14 cellular contexts compared by ENCODE assay signal in the genomic region with DNA sequence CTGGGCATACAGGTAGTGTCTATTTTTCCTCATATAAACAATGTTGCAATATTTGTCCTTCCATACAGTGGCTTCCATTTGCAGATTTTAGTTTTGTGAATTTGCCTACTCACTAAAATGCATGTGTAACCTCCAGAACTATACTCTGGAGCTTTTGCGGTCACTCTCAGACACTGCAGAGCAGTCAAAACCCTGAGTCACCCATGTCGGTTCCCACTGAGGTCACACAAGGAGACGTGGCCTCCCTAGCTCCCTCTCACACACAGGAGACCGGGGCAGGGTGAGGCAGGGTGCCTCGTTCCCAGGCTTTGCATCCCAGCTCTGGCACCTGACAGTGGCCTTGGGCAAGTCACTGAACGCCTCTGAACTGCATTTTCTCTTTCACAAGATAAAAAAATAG. TPM values are rescaled to one million over a fixed set of nuclear protein-coding genes. Genes with fewer than 3 reads are reported as not detected.
DNase-seq lines count a peak whose midpoint lies in the region; ATAC-seq, FAIRE-seq and TF ChIP-seq lines count a peak whose summit lies in the region.
"Had no signal": no experiment of that assay in that cellular context is flagged by ENCODE, and none has a peak within 500 bp of the region (broad histone marks: within the 10 kb centered on the region; RNA-seq: fewer than 3 reads in every experiment).

No MANE protein-coding gene starts in this region.

- CTCF ChIA-PET in A549 (lab: Yijun Ruan, JAX) = no interaction called here

- TF ChIP-seq POLR2A in A549 (IDR thresholded peaks at IDR 0.05; ENCODE audit: low read length) (no peak), tibial nerve (IDR thresholded peaks at IDR 0.05) (no peak)

- no peak for TF ChIP-seq RAD21 in A549 (conservative IDR thresholded peaks at IDR 0.05 in 1 of 2, IDR thresholded peaks at IDR 0.05 in 1 of 2)

- peaks cover 35% of the 10 kb centered on the region; the same call in 2 of the 3 replicates for H3K9me3 ChIP-seq in A549
- H3K9me3 ChIP-seq in RWPE2 (ENCODE audit: severe bottlenecking) = no peaks in the 10 kb centered on the region
- H3K9me3 ChIP-seq in tibial nerve = peaks cover 0 to 4% (median 0%) of the 10 kb centered on the region in 4 donors

- H3K4me2 ChIP-seq in A549 = peak overlapping the region; percentile 65

- TF ChIP-seq EP300 in A549 (IDR thresholded peaks at IDR 0.05) = no peak
- TF ChIP-seq EP300 in tibial nerve (IDR thresholded peaks at IDR 0.05) = no peak

- H3K27me3 ChIP-seq in RWPE2 (ENCODE audit: insufficient read depth, poor library complexity, severe bottlenecking) (no peaks in the 10 kb centered on the region), kidney epithelial cell (ENCODE audit: control insufficient read depth, insufficient read depth, low read length) (no peaks in the 10 kb centered on the region), tibial nerve (no peaks in the 10 kb centered on the region)

- ATAC-seq in A549 (peak; percentile 82 to 85), RWPE2 (ENCODE audit: low read depth) (peak; percentile 61), GM21576 (IDR thresholded peaks at IDR 0.05; ENCODE audit: unreplicated experiment) (no peak)

- no peak for TF ChIP-seq CTCF in A549 (IDR thresholded peaks at IDR 0.05)
- TF ChIP-seq CTCF in RWPE2 (IDR thresholded peaks at IDR 0.05; ENCODE audit: poor library complexity, severe bottlenecking) = no peak
- no peak for TF ChIP-seq CTCF in kidney epithelial cell (IDR thresholded peaks at IDR 0.05; ENCODE audit: insufficient read depth, low read length, poor library complexity, severe bottlenecking)
- TF ChIP-seq CTCF in tibial nerve (IDR thresholded peaks at IDR 0.05) = no peak

- H3K4me3 ChIP-seq in A549 (no peak overlapping the region), RWPE2 (ENCODE audit: severe bottlenecking) (no peak overlapping the region), kidney epithelial cell (ENCODE audit: low read depth, low read length) (no peak overlapping the region), tibial nerve (no peak overlapping the region)

- H3K27ac ChIP-seq in A549 (peak overlapping the region; percentile 63 to 82), RWPE2 (ENCODE audit: poor library complexity, severe bottlenecking) (peak overlapping the region; percentile 75), tibial nerve (no peak overlapping the region)

- POLR2A ChIA-PET in A549 (lab: Yijun Ruan, JAX) = interaction anchor here (0.5 kb wide), 1 partner anchor 133 kb away, joined by 3 read pairs; no protein-coding TSS in a partner anchor

- WGBS in A549 (ENCODE audit: missing lambda C conversion rate) = 10% methylated on average over 6 of the region's 6 CpGs
- 75% methylated on average over 6 of the region's 6 CpGs for WGBS in tibial nerve, 2 donors

- DNase-seq in A549 (ENCODE audit: low read depth in 1 of 2, low spot score in 1 of 2) (peak; percentile 50 to 65), H4 (ENCODE audit: low spot score) (peak; percentile 98), RWPE2 (ENCODE audit: low spot score) (peak; percentile 69), kidney epithelial cell (ENCODE audit: low read depth) (peak; percentile 63), tibial nerve (ENCODE audit: low spot score in 2 of 2) (no peak), occipital lobe (lab: John Stamatoyannopoulos, UW) (no peak)
- no peak for DNase-seq in activated CD4-positive, alpha-beta T cell treated with anti-CD3 and anti-CD28 coated beads, Interleukin-2, amount 50 U/mL, for 48 hours
- DNase-seq: anterior cingulate cortex, foreskin melanocyte, immature natural killer cell, NCI-H1694, NCI-H526 treated with DMSO at 0.1 percent for 48 hours, SHP77 had no signal

- FAIRE-seq in A549 (lab: Jason Lieb, UNC) = no peak

- H3K4me1 ChIP-seq in A549 (peaks cover 21% of the 10 kb centered on the region), RWPE2 (ENCODE audit: insufficient read depth, poor library complexity, severe bottlenecking) (peaks cover 28% of the 10 kb centered on the region), tibial nerve (no peaks in the 10 kb centered on the region)

- H3K36me3 ChIP-seq in RWPE2 (ENCODE audit: low read depth) (no peaks in the 10 kb centered on the region), kidney epithelial cell (ENCODE audit: control insufficient read depth, insufficient read depth, low read length) (no peaks in the 10 kb centered on the region), tibial nerve (no peaks in the 10 kb centered on the region)

TF ChIP-seq in A549, 52 proteins besides CTCF, POLR2A, EP300 and RAD21:
- TF ChIP-seq ESRRA (IDR thresholded peaks at IDR 0.05; ENCODE audit: borderline replicate concordance, low read length) = no peak
- no peak for TF ChIP-seq CBX2 (IDR thresholded peaks at IDR 0.05; ENCODE audit: borderline replicate concordance, low read depth)
- no peak for TF ChIP-seq CHD4 (IDR thresholded peaks at IDR 0.05; ENCODE audit: borderline replicate concordance)
- TF ChIP-seq ZSCAN20 (CRISPR knock-in tag; IDR thresholded peaks at IDR 0.05) = no peak
- TF ChIP-seq CBX8 (IDR thresholded peaks at IDR 0.05) = no peak
- no peak for TF ChIP-seq SMC3 (IDR thresholded peaks at IDR 0.05)
- no peak for TF ChIP-seq FOSL2 (IDR thresholded peaks at IDR 0.05)
- TF ChIP-seq FOSL2 (CRISPR knock-in tag; IDR thresholded peaks at IDR 0.05) = peak; percentile 44
- TF ChIP-seq NFE2L2 (conservative IDR thresholded peaks at IDR 0.05; ENCODE audit: low read length) = peak; percentile 40; the same call in 1 of the 2 replicates
- peak in 1 of 2 experiments; percentile 52; a peak in 1 of 4 replicates for TF ChIP-seq CEBPB (IDR thresholded peaks at IDR 0.05)
- no peak for TF ChIP-seq JUNB (IDR thresholded peaks at IDR 0.05)
- peak; percentile 75 for TF ChIP-seq MAFK (IDR thresholded peaks at IDR 0.05; ENCODE audit: partially characterized antibody)
- no peak for TF ChIP-seq NR3C1 (IDR thresholded peaks at IDR 0.05)
- no peak for TF ChIP-seq KDM5A (IDR thresholded peaks at IDR 0.05)
- TF ChIP-seq REST (IDR thresholded peaks at IDR 0.05) = no peak
- TF ChIP-seq USF2 (IDR thresholded peaks at IDR 0.05) = no peak
- no peak for TF ChIP-seq EHF (CRISPR knock-in tag; IDR thresholded peaks at IDR 0.05)
- no peak for TF ChIP-seq HMGXB4 (CRISPR knock-in tag; IDR thresholded peaks at IDR 0.05; ENCODE audit: borderline replicate concordance)
- TF ChIP-seq, protein P1, sequence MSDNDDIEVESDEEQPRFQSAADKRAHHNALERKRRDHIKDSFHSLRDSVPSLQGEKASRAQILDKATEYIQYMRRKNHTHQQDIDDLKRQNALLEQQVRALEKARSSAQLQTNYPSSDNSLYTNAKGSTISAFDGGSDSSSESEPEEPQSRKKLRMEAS (IDR thresholded peaks at IDR 0.05) = no peak

RNA-seq across cellular contexts. Expression of gene ZNF354A, which starts 55.5 kb away (rescaled TPM):
- 9.8 and 12.3 TPM in 2 replicates for polyA plus RNA-seq in A549 (2011; rRNA removed)
- 3.1 and 3.3 TPM in 2 replicates for polyA plus RNA-seq in A549 (2012; cell fraction: cytosol; rRNA removed)
- 2.9 and 3.3 TPM in 2 replicates for polyA plus RNA-seq in A549 (2012; cell fraction: nucleus; rRNA removed)
- 8.5 to 9.5 TPM (median 8.8 TPM) in 3 replicates for polyA plus RNA-seq in A549 (2017; fragmentation: RNase III; extraction: RNeasy Plus Mini Kit Qiagen cat#74134 plus additional on column Dnase treatment)
- 3.4 and 4.0 TPM in 2 replicates for polyA minus RNA-seq in A549 (2011; rRNA and poly(A)+ RNA removed)
- 13.2 and 14.1 TPM in 2 replicates for total RNA-seq in H4 (2014; rRNA removed; shearing (Covaris generic))
- 9.5 and 14.0 TPM in 2 replicates for total RNA-seq in kidney epithelial cell
- 10 to 100 TPM; 13.1 to 29.1 (median 23.4) TPM for total RNA-seq in tibial nerve
- 18.6 TPM for total RNA-seq in occipital lobe

Comparison
In these comparisons a context has a peak if more than half of its experiments do, and no peak if none do; other contexts are left out.
1. DNase-seq: peak in A549 (2 of 2), H4 (single experiment), RWPE2 (single experiment) and kidney epithelial cell (single experiment); none in tibial nerve (0 of 2), activated CD4-positive, alpha-beta T cell treated with anti-CD3 and anti-CD28 coated beads, Interleukin-2, amount 50 U/mL, for 48 hours (0 of 2) and occipital lobe (single experiment).
2. H3K27ac ChIP-seq: peak in A549 (2 of 2) and RWPE2 (single experiment); none in tibial nerve (0 of 4).